Comparison of ENCODE assay signal across 8 cellular contexts in the genomic region with DNA sequence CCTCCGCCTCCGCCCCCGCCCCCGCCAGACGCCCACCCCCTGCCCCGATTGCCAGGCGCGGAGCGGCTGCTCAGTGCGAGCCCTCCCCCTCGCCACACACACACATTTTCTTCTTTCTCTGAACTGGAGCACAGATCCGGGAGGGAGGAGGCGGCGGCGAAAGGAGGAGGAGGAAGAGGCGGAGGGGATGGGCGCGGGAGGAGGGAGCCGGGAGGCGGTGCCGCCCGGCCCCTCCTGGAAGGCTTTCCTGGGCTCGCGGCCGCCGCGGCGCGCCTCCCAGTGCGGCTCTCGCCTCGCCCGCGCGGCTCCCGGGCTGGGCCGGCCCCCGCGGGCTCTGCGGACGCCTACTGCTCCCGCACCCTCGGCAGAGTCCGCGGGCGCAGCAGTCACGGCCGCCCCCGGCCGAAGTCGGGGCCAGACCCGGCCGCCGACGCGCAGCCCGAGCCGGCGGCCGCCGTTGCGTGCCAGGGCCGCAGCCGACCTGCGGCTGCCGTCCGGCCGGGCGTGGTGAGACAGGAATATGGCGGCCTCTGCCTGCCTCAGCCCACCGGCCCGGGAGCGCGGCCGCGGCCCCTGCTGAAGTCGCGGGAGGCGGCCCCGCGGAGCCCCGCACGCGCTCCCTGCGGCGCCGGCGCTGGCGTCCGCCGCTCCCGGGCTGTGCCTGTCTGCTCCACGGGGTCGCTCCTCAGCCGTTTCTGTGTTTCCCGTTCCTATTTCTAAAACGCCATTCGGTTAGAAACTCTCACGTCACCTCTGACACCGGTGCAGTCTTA. TPM values are rescaled to one million over a fixed set of nuclear protein-coding genes. Genes with fewer than 3 reads are reported as not detected.
DNase-seq lines count a peak whose midpoint lies in the region; ATAC-seq and TF ChIP-seq lines count a peak whose summit lies in the region.

No MANE protein-coding gene starts in this region.

- H3K9me3 Mint-ChIP-seq in activated naive CD4-positive, alpha-beta T cell treated with anti-CD3 and anti-CD28 coated beads, Interleukin-2, amount 50 U/mL, for 72 hours: no peaks in the 10 kb centered on the region

- 0% methylated on average over 30 of the region's 100 CpGs for WGBS in SK-N-SH (ENCODE audit: low lambda C conversion rate)
- WGBS in stomach, 5 donors: 0% methylated on average over 23 to 95 of the region's 100 CpGs

- H3K9ac ChIP-seq in SK-N-SH: peak overlapping the region; percentile 90

- peaks cover 48% of the 10 kb centered on the region for H3K79me2 ChIP-seq in SK-N-SH (ENCODE audit: insufficient read depth)

- peaks cover 12 to 16% of the 10 kb centered on the region in 2 donors for H3K36me3 Mint-ChIP-seq in activated naive CD4-positive, alpha-beta T cell treated with anti-CD3 and anti-CD28 coated beads, Interleukin-2, amount 50 U/mL, for 72 hours

- peak overlapping the region; percentile 84 to 91 for H3K27ac Mint-ChIP-seq in activated naive CD4-positive, alpha-beta T cell treated with anti-CD3 and anti-CD28 coated beads, Interleukin-2, amount 50 U/mL, for 72 hours

- TF ChIP-seq POLR2A in NB4 (IDR thresholded peaks at IDR 0.05; ENCODE audit: extremely low read depth, insufficient read length): peak; percentile 48
- TF ChIP-seq POLR2A in stomach (IDR thresholded peaks at IDR 0.05): no peak

- TF ChIP-seq RAD21 in SK-N-SH (IDR thresholded peaks at IDR 0.05; ENCODE audit: low read length): no peak

- H3K27ac ChIP-seq in SK-N-SH (ENCODE audit: low read depth in 2 of 2, low read length in 1 of 2): peak overlapping the region; percentile 82 to 97
- H3K27ac ChIP-seq in stomach: peak overlapping the region; percentile 91 to 100 (median 99)

- H3K4me2 ChIP-seq in SK-N-SH: peak overlapping the region; percentile 85

- TF ChIP-seq EP300 in SK-N-SH (IDR thresholded peaks at IDR 0.05; ENCODE audit: borderline replicate concordance in 1 of 2, low read depth in 1 of 2, low read length in 1 of 2) (0 out of 4 replicates have a peak, but pooled peaks of 1 of the 2 experiments have one; percentile 8), stomach (IDR thresholded peaks at IDR 0.05) (no peak)

- ATAC-seq in activated naive CD4-positive, alpha-beta T cell treated with anti-CD3 and anti-CD28 coated beads, Interleukin-2, amount 50 U/mL, for 72 hours: peak; percentile 55 to 61
- no peak for ATAC-seq in HG02973 (IDR thresholded peaks at IDR 0.05; ENCODE audit: unreplicated experiment)

- H3K36me3 ChIP-seq in SK-N-SH (replicated peaks in 1 of 2; ENCODE audit: control insufficient read depth in 1 of 2, insufficient read depth in 2 of 2, low read length in 1 of 2): no peaks in the 10 kb centered on the region
- no peaks in the 10 kb centered on the region for H3K36me3 ChIP-seq in neuron (ENCODE audit: insufficient read depth, low read length)
- no peaks in the 10 kb centered on the region for H3K36me3 ChIP-seq in stomach

- CTCF ChIA-PET in SK-N-SH (lab: Yijun Ruan, JAX): interaction anchor here (0.7 to 1.3 kb wide), 5 partner anchors 28 to 688 kb away, joined by 3 to 5 read pairs (median 3); no protein-coding TSS in a partner anchor

- peak; percentile 97 for DNase-seq in Daoy (ENCODE audit: low read depth)
- DNase-seq in NB4 (ENCODE audit: low read depth): peak; percentile 96
- peak; percentile 94 for DNase-seq in SK-N-SH
- DNase-seq in activated naive CD4-positive, alpha-beta T cell treated with anti-CD3 and anti-CD28 coated beads, Interleukin-2, amount 50 U/mL, for 72 hours (ENCODE audit: low spot score in 2 of 2): peak; percentile 54 to 71
- peak; percentile 24 for DNase-seq in germinal center (ENCODE audit: low spot score)
- DNase-seq in stomach: peak; percentile 92

- no peaks in the 10 kb centered on the region for H3K9me2 ChIP-seq in SK-N-SH

- no peak for TF ChIP-seq CTCF in NB4 (IDR thresholded peaks at IDR 0.05; ENCODE audit: low read depth, low read length)
- TF ChIP-seq CTCF in SK-N-SH (IDR thresholded peaks at IDR 0.05): no peak
- no peak for TF ChIP-seq CTCF in stomach (IDR thresholded peaks at IDR 0.05)

- POLR2A ChIA-PET in SK-N-SH (lab: Yijun Ruan, JAX): interaction anchor here (1.2 to 1.6 kb wide), 2 partner anchors 46 to 135 kb away, joined by 3 to 5 read pairs; no protein-coding TSS in a partner anchor

- H3K4me1 ChIP-seq in SK-N-SH (ENCODE audit: control insufficient read depth in 1 of 2, insufficient read depth in 2 of 2, low read depth in 1 of 2, low read length in 1 of 2): peaks cover 7 to 18% of the 10 kb centered on the region in 2 experiments; a peak in 3 of 4 replicates
- H3K4me1 ChIP-seq in neuron (ENCODE audit: insufficient read depth, low read length): peaks cover 25% of the 10 kb centered on the region
- H3K4me1 ChIP-seq in stomach: peaks cover 28 to 61% (median 47%) of the 10 kb centered on the region in 4 donors

- peaks cover 15% of the 10 kb centered on the region for H3F3A ChIP-seq in SK-N-SH (replicated peaks; ENCODE audit: insufficient read depth)

- H3K27me3 ChIP-seq in SK-N-SH (ENCODE audit: insufficient read depth): no peaks in the 10 kb centered on the region
- no peaks in the 10 kb centered on the region for H3K27me3 ChIP-seq in neuron (ENCODE audit: insufficient read depth, low read length)
- no peaks in the 10 kb centered on the region for H3K27me3 ChIP-seq in stomach

- H2AFZ ChIP-seq in SK-N-SH (ENCODE audit: low read depth) (peak overlapping the region; percentile 89), neuron (ENCODE audit: low read depth, low read length) (peak overlapping the region; percentile 93)

- peaks cover 31% of the 10 kb centered on the region for H4K20me1 ChIP-seq in SK-N-SH (ENCODE audit: insufficient read depth)

- H3K9me3 ChIP-seq in SK-N-SH (no peaks in the 10 kb centered on the region), neuron (ENCODE audit: low read length) (no peaks in the 10 kb centered on the region), stomach (no peaks in the 10 kb centered on the region)

- intact Hi-C loops in stomach (cut with DNase I; ENCODE audit: low total_unique reads): loop anchor here (10.0 kb wide), 1 partner anchor 57 kb away; no protein-coding TSS in a partner anchor

- H3K4me3 ChIP-seq in NB4 (ENCODE audit: low read depth, low read length) (peak overlapping the region; percentile 74), SK-N-SH (ENCODE audit: low read depth in 2 of 2, low read length in 1 of 2) (peak overlapping the region; percentile 82 to 85), neuron (ENCODE audit: low read length) (peak overlapping the region; percentile 72), stomach (peak overlapping the region; percentile 69 to 85 (median 80))

TF ChIP-seq in SK-N-SH, 30 proteins besides CTCF, POLR2A, EP300 and RAD21 (continues in another document):
- no peak for TF ChIP-seq MEF2A (IDR thresholded peaks at IDR 0.05; ENCODE audit: borderline replicate concordance, low read depth)
- peak; percentile 57 for TF ChIP-seq YY1 (IDR thresholded peaks at IDR 0.05; ENCODE audit: low read depth)
- no peak for TF ChIP-seq TEAD4 (IDR thresholded peaks at IDR 0.05; ENCODE audit: borderline replicate concordance, insufficient read depth)
- no peak for TF ChIP-seq JUND (IDR thresholded peaks at IDR 0.05)
- TF ChIP-seq TAF1 (IDR thresholded peaks at IDR 0.05; ENCODE audit: borderline replicate concordance, low read depth, low read length): peak; percentile 64; the same call in 1 of the 2 replicates
- TF ChIP-seq RFX5 (IDR thresholded peaks at IDR 0.05; ENCODE audit: low read length): no peak
- TF ChIP-seq, protein P1, sequence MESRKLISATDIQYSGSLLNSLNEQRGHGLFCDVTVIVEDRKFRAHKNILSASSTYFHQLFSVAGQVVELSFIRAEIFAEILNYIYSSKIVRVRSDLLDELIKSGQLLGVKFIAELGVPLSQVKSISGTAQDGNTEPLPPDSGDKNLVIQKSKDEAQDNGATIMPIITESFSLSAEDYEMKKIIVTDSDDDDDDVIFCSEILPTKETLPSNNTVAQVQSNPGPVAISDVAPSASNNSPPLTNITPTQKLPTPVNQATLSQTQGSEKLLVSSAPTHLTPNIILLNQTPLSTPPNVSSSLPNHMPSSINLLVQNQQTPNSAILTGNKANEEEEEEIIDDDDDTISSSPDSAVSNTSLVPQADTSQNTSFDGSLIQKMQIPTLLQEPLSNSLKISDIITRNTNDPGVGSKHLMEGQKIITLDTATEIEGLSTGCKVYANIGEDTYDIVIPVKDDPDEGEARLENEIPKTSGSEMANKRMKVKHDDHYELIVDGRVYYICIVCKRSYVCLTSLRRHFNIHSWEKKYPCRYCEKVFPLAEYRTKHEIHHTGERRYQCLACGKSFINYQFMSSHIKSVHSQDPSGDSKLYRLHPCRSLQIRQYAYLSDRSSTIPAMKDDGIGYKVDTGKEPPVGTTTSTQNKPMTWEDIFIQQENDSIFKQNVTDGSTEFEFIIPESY (IDR thresholded peaks at IDR 0.05; ENCODE audit: borderline replicate concordance, low read depth): no peak
- TF ChIP-seq POLR2AphosphoS5 (IDR thresholded peaks at IDR 0.05; ENCODE audit: low read depth, low read length): peak; percentile 68
- TF ChIP-seq FOXJ3 (CRISPR knock-in tag; IDR thresholded peaks at IDR 0.05): no peak
- peak; percentile 75; the same call in 1 of the 2 replicates for TF ChIP-seq SIN3A (IDR thresholded peaks at IDR 0.05; ENCODE audit: borderline replicate concordance, low read depth, low read length)
- TF ChIP-seq GATA2 (CRISPR knock-in tag; IDR thresholded peaks at IDR 0.05): no peak; the same call in 1 of the 2 replicates
- no peak for TF ChIP-seq NRF1 (IDR thresholded peaks at IDR 0.05; ENCODE audit: low read depth, low read length)
- TF ChIP-seq ELF1 (IDR thresholded peaks at IDR 0.05): no peak
- TF ChIP-seq, protein P2, sequence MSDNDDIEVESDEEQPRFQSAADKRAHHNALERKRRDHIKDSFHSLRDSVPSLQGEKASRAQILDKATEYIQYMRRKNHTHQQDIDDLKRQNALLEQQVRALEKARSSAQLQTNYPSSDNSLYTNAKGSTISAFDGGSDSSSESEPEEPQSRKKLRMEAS (IDR thresholded peaks at IDR 0.05; ENCODE audit: low read depth): 0 out of 2 replicates have a peak, but pooled peaks have one; percentile 38
- no peak for TF ChIP-seq TCF12 (IDR thresholded peaks at IDR 0.05)
- no peak; the same call in 1 of the 2 replicates for TF ChIP-seq SMC3 (IDR thresholded peaks at IDR 0.05; ENCODE audit: low read depth, low read length)

RNA-seq across cellular contexts. Expression of a gene that starts 0.4 kb away (rescaled TPM):
- 21.7 and 22.2 TPM in 2 replicates for total RNA-seq in Daoy (2014; rRNA removed; shearing (Covaris generic))
- polyA plus RNA-seq in SK-N-SH (2012; rRNA removed) (20.9 and 28.5 TPM in 2 replicates), stomach (10 to 100 TPM; 13.1 to 26.0 (median 15.5) TPM)
- 35.6 and 46.1 TPM in 2 replicates for polyA plus RNA-seq in SK-N-SH (2012; cell fraction: cytosol; rRNA removed)
- polyA plus RNA-seq in SK-N-SH (2012; cell fraction: nucleus; rRNA removed): 11.1 and 25.5 TPM in 2 replicates
- 10 to 100 TPM in 1 of 2 donors, 1 to 10 TPM in 1; 9.4 to 22.3 TPM for total RNA-seq in activated naive CD4-positive, alpha-beta T cell treated with anti-CD3 and anti-CD28 coated beads, Interleukin-2, amount 50 U/mL, for 72 hours
- 10 to 100 TPM; 38.2 to 75.3 (median 52.2) TPM for total RNA-seq in stomach

Comparison
In these comparisons a context has a peak if more than half of its experiments do, and no peak if none do; other contexts are left out.
1. DNase-seq: peak in every context shown above with its lines; median percentile 97 in Daoy; 96 in NB4; 94 in SK-N-SH; 92 in stomach; 62 in activated naive CD4-positive, alpha-beta T cell treated with anti-CD3 and anti-CD28 coated beads, Interleukin-2, amount 50 U/mL, for 72 hours; 24 in germinal center.